In genomic region chr16:22297114-22297870, GRCh38 we compare ENCODE assay signal across 9 cellular contexts. TPM values are rescaled to one million over a fixed set of nuclear protein-coding genes. Genes with fewer than 3 reads are reported as not detected.
DNase-seq lines count a peak whose midpoint lies in the region; ATAC-seq, FAIRE-seq and TF ChIP-seq lines count a peak whose summit lies in the region.
"Had no signal": no experiment of that assay in that cellular context is flagged by ENCODE, and none has a peak within 500 bp of the region (broad histone marks: within the 10 kb centered on the region; RNA-seq: fewer than 3 reads in every experiment).

Gene POLR3E (plus strand): TSS chr16:22297409. CDS start chr16:22302969, 5,560 bp downstream.

- peaks cover 2% of the 10 kb centered on the region for H3K36me3 ChIP-seq in bronchial epithelial cell (ENCODE audit: control insufficient read depth, insufficient read depth, low read length)

- DNase-seq in AG08395 (ENCODE audit: low spot score), result peak; percentile 98
- peak; percentile 99 for DNase-seq in NCI-H2227 (lab: John Stamatoyannopoulos, UW; ENCODE audit: unreplicated experiment)
- DNase-seq in bronchial epithelial cell (ENCODE audit: low read depth), result peak; percentile 87
- DNase-seq in iPS-NIHi7 (ENCODE audit: extremely low spot score), result peak; percentile 97
- peak; percentile 98 for DNase-seq in smooth muscle cell of the brain vasculature (ENCODE audit: low read depth, low spot score)

- FAIRE-seq in bronchial epithelial cell (lab: Jason Lieb, UNC), result no peak
- FAIRE-seq: colon had no signal

- peak within 1 kb of the TSS; percentile 79 for H3K4me3 ChIP-seq in WI38 (ENCODE audit: low read depth, low read length)
- peak within 1 kb of the TSS; percentile 74 for H3K4me3 ChIP-seq in bronchial epithelial cell (ENCODE audit: low read depth, low read length)

- TF ChIP-seq CTCF in WI38 (IDR thresholded peaks at IDR 0.05; ENCODE audit: low read depth, low read length), result peak; percentile 90
- TF ChIP-seq CTCF in bronchial epithelial cell (IDR thresholded peaks at IDR 0.05; ENCODE audit: insufficient read depth, low read length, severe bottlenecking), result peak; percentile 90

- H3K27me3 ChIP-seq in bronchial epithelial cell (ENCODE audit: control insufficient read depth, insufficient read depth, low read length), result no peaks in the 10 kb centered on the region

- peak; percentile 74 for ATAC-seq in GM18873 (IDR thresholded peaks at IDR 0.05; ENCODE audit: low FRiP score, unreplicated experiment)
- ATAC-seq in HG03139 (IDR thresholded peaks at IDR 0.05; ENCODE audit: unreplicated experiment), result peak; percentile 80

RNA-seq across cellular contexts. Expression of gene POLR3E, which starts in this region (rescaled TPM):
- total RNA-seq in bronchial epithelial cell, result 60.3 and 77.6 TPM in 2 replicates

Comparison
In these comparisons a context has a peak if more than half of its experiments do, and no peak if none do; other contexts are left out.
1. Peak in every context shown above with its lines: DNase-seq, ATAC-seq and H3K4me3 ChIP-seq.